1 cellular context compared by ENCODE assay signal in the genomic region with DNA sequence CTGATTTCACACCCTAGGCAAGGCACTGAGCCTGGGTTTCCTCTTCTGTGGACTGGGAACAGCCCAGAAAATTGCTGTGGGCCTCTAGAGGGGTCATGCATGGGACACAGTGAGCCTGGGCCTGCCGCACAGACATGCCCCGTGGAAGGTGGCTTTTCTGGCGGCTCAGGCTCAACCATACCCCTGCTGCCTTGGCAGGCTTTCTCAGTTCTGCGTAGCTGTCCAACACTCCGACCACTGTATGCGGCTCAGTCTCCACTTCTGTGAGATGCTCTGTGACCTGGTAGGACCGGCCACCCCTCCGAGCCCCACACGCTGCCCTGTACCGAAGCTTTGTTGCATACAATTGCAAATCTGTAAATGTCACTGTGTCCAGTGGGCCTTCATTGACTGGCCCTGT.
TF ChIP-seq lines count a peak whose summit lies in the region.

No MANE protein-coding gene starts in this region.

TF ChIP-seq in HepG2, 621 proteins besides CTCF, POLR2A, EP300 and RAD21:
- TF ChIP-seq ZSCAN31 (CRISPR knock-in tag; IDR thresholded peaks at IDR 0.05; ENCODE audit: low read depth) (no peak), NCOA1 (CRISPR knock-in tag; IDR thresholded peaks at IDR 0.05) (no peak), SMARCC2 (IDR thresholded peaks at IDR 0.05) (no peak)
- TF ChIP-seq, protein P1, sequence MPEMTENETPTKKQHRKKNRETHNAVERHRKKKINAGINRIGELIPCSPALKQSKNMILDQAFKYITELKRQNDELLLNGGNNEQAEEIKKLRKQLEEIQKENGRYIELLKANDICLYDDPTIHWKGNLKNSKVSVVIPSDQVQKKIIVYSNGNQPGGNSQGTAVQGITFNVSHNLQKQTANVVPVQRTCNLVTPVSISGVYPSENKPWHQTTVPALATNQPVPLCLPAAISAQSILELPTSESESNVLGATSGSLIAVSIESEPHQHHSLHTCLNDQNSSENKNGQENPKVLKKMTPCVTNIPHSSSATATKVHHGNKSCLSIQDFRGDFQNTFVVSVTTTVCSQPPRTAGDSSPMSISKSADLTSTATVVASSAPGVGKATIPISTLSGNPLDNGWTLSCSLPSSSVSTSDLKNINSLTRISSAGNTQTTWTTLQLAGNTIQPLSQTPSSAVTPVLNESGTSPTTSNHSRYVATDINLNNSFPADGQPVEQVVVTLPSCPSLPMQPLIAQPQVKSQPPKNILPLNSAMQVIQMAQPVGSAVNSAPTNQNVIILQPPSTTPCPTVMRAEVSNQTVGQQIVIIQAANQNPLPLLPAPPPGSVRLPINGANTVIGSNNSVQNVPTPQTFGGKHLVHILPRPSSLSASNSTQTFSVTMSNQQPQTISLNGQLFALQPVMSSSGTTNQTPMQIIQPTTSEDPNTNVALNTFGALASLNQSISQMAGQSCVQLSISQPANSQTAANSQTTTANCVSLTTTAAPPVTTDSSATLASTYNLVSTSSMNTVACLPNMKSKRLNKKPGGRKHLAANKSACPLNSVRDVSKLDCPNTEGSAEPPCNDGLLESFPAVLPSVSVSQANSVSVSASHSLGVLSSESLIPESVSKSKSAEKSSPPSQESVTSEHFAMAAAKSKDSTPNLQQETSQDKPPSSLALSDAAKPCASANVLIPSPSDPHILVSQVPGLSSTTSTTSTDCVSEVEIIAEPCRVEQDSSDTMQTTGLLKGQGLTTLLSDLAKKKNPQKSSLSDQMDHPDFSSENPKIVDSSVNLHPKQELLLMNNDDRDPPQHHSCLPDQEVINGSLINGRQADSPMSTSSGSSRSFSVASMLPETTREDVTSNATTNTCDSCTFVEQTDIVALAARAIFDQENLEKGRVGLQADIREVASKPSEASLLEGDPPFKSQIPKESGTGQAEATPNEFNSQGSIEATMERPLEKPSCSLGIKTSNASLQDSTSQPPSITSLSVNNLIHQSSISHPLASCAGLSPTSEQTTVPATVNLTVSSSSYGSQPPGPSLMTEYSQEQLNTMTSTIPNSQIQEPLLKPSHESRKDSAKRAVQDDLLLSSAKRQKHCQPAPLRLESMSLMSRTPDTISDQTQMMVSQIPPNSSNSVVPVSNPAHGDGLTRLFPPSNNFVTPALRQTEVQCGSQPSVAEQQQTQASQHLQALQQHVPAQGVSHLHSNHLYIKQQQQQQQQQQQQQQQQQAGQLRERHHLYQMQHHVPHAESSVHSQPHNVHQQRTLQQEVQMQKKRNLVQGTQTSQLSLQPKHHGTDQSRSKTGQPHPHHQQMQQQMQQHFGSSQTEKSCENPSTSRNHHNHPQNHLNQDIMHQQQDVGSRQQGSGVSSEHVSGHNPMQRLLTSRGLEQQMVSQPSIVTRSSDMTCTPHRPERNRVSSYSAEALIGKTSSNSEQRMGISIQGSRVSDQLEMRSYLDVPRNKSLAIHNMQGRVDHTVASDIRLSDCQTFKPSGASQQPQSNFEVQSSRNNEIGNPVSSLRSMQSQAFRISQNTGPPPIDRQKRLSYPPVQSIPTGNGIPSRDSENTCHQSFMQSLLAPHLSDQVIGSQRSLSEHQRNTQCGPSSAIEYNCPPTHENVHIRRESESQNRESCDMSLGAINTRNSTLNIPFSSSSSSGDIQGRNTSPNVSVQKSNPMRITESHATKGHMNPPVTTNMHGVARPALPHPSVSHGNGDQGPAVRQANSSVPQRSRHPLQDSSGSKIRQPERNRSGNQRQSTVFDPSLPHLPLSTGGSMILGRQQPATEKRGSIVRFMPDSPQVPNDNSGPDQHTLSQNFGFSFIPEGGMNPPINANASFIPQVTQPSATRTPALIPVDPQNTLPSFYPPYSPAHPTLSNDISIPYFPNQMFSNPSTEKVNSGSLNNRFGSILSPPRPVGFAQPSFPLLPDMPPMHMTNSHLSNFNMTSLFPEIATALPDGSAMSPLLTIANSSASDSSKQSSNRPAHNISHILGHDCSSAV (CRISPR knock-in tag; IDR thresholded peaks at IDR 0.05; ENCODE audit: borderline replicate concordance) = no peak
- TF ChIP-seq, protein P2, sequence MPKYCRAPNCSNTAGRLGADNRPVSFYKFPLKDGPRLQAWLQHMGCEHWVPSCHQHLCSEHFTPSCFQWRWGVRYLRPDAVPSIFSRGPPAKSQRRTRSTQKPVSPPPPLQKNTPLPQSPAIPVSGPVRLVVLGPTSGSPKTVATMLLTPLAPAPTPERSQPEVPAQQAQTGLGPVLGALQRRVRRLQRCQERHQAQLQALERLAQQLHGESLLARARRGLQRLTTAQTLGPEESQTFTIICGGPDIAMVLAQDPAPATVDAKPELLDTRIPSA (CRISPR knock-in tag; IDR thresholded peaks at IDR 0.05; ENCODE audit: borderline replicate concordance) = no peak
